In genomic region chr15:60392601-60392985, GRCh38 we compare ENCODE assay signal across 3 cellular contexts.
TF ChIP-seq lines count a peak whose summit lies in the region.

No MANE protein-coding gene starts in this region.

TF ChIP-seq in GM23338, 12 proteins besides CTCF, POLR2A, EP300 and RAD21 (continued from another document and continues in another):
- TF ChIP-seq ETS1 (IDR thresholded peaks at IDR 0.05) (no peak), STAT1 (IDR thresholded peaks at IDR 0.05; ENCODE audit: unreplicated experiment) (no peak), ZNF114 (CRISPR knock-in tag; IDR thresholded peaks at IDR 0.05) (no peak), ZNF331 (CRISPR knock-in tag; IDR thresholded peaks at IDR 0.05; ENCODE audit: low read depth) (no peak), ZNF462 (CRISPR knock-in tag; IDR thresholded peaks at IDR 0.05) (no peak)

TF ChIP-seq in SK-N-SH, 30 proteins besides CTCF, POLR2A, EP300 and RAD21 (continued from another document):
- TF ChIP-seq TAF1 (IDR thresholded peaks at IDR 0.05; ENCODE audit: borderline replicate concordance, low read depth, low read length) (no peak), EZH2phosphoT487 (IDR thresholded peaks at IDR 0.05; ENCODE audit: borderline replicate concordance, low read depth) (no peak), PBX3 (IDR thresholded peaks at IDR 0.05) (no peak), MXI1 (IDR thresholded peaks at IDR 0.05; ENCODE audit: low read depth, low read length) (no peak), TCF12 (IDR thresholded peaks at IDR 0.05) (no peak), NFIC (IDR thresholded peaks at IDR 0.05; ENCODE audit: borderline replicate concordance) (no peak), ELF1 (IDR thresholded peaks at IDR 0.05) (no peak), CHD2 (IDR thresholded peaks at IDR 0.05; ENCODE audit: low read length, partially characterized antibody) (no peak), POLR2AphosphoS5 (IDR thresholded peaks at IDR 0.05; ENCODE audit: low read depth, low read length) (no peak), RCOR1 (IDR thresholded peaks at IDR 0.05; ENCODE audit: low read length) (no peak), RXRA (IDR thresholded peaks at IDR 0.05; ENCODE audit: borderline replicate concordance, low read depth) (no peak), YY1 (IDR thresholded peaks at IDR 0.05; ENCODE audit: low read depth) (no peak), MEF2A (IDR thresholded peaks at IDR 0.05; ENCODE audit: borderline replicate concordance, low read depth) (no peak), USF1 (IDR thresholded peaks at IDR 0.05; ENCODE audit: borderline replicate concordance, low read depth) (no peak), IRF3 (IDR thresholded peaks at IDR 0.05; ENCODE audit: low read depth, low read length) (no peak), FOXJ3 (CRISPR knock-in tag; IDR thresholded peaks at IDR 0.05) (no peak), GABPA (IDR thresholded peaks at IDR 0.05; ENCODE audit: low read depth) (no peak), RFX5 (IDR thresholded peaks at IDR 0.05; ENCODE audit: low read length) (no peak)

TF ChIP-seq in endothelial cell of umbilical vein, 7 proteins besides CTCF, POLR2A, EP300 and RAD21 (continued from another document):
- TF ChIP-seq POLR2AphosphoS5 (IDR thresholded peaks at IDR 0.05; ENCODE audit: insufficient read depth, low read depth, low read length) (no peak), MAX (IDR thresholded peaks at IDR 0.05; ENCODE audit: insufficient read depth, insufficient read length) (no peak), JUN (IDR thresholded peaks at IDR 0.05; ENCODE audit: borderline replicate concordance, insufficient read depth, insufficient read length, low read depth) (no peak)
